ENCODE assay signal across 30 cellular contexts in genomic region chr5:81409845-81410369, GRCh38. TPM values are rescaled to one million over a fixed set of nuclear protein-coding genes. Genes with fewer than 3 reads are reported as not detected.
"Had no signal": no experiment of that assay in that cellular context is flagged by ENCODE, and none has a peak within 500 bp of the region (broad histone marks: within the 10 kb centered on the region; RNA-seq: fewer than 3 reads in every experiment).

No MANE protein-coding gene starts in this region.

- H3K4me1 ChIP-seq: body of pancreas, gastrocnemius medialis, left lung, tibial artery had no signal

- H3K36me3 ChIP-seq: left lung, tibial artery had no signal

- H3K4me3 Mint-ChIP-seq: activated CD8-positive, alpha-beta T cell treated with anti-CD3 and anti-CD28 coated beads for 36 hours; activated naive CD4-positive, alpha-beta T cell treated with anti-CD3 and anti-CD28 coated beads, Interleukin-2, amount 50 U/mL, for 24 hours; nephron progenitor cell had no signal

- DNase-seq: activated CD8-positive, alpha-beta memory T cell treated with anti-CD3 and anti-CD28 coated beads, Interleukin-2, amount 50 U/mL, for 4 hours; activated CD8-positive, alpha-beta T cell treated with anti-CD3 and anti-CD28 coated beads for 36 hours; activated gamma-delta T cell; activated T-cell treated with anti-CD3 and anti-CD28 coated beads, Interleukin-2, amount 50 U/mL, for 48 hours; amygdala; body of pancreas; erythroblast; gastrocnemius medialis; head of caudate nucleus; kidney; left lung; mammary epithelial cell; midbrain; nephron progenitor cell; occipital lobe; posterior cingulate gyrus; retina; stimulated activated CD4-positive, alpha-beta T cell treated with anti-CD3 and anti-CD28 coated beads, Interleukin-12 subunit alpha, Interleukin-12 subunit beta, amount 100 ng/mL, for 4 hours; stimulated activated CD4-positive, alpha-beta T cell treated with anti-CD3 and anti-CD28 coated beads, Interleukin-1b, Interleukin-23, amount 100 ng/mL, for 48 hours; stimulated activated CD8-positive, alpha-beta memory T cell treated with anti-CD3 and anti-CD28 coated beads, Interleukin-4, amount 100 ng/mL, for 48 hours; stimulated activated naive CD4-positive, alpha-beta T cell treated with Interleukin-2 at 50 U/mL for 16 hours; substantia nigra; SW 1271; tibial artery had no signal

- H3K9me3 ChIP-seq: body of pancreas, gastrocnemius medialis, left lung, tibial artery had no signal

- H3K4me1 Mint-ChIP-seq: activated naive CD4-positive, alpha-beta T cell treated with anti-CD3 and anti-CD28 coated beads, Interleukin-2, amount 50 U/mL, for 24 hours; nephron progenitor cell had no signal

- H3K27ac Mint-ChIP-seq: activated CD8-positive, alpha-beta T cell treated with anti-CD3 and anti-CD28 coated beads for 36 hours; activated naive CD4-positive, alpha-beta T cell treated with anti-CD3 and anti-CD28 coated beads, Interleukin-2, amount 50 U/mL, for 24 hours; nephron progenitor cell had no signal

- H3K9me3 Mint-ChIP-seq: activated CD8-positive, alpha-beta T cell treated with anti-CD3 and anti-CD28 coated beads for 36 hours; activated naive CD4-positive, alpha-beta T cell treated with anti-CD3 and anti-CD28 coated beads, Interleukin-2, amount 50 U/mL, for 24 hours; nephron progenitor cell had no signal

- H3K27ac ChIP-seq: body of pancreas, gastrocnemius medialis, left lung, tibial artery had no signal

- H3K4me3 ChIP-seq: body of pancreas, gastrocnemius medialis, left lung, tibial artery had no signal

- FAIRE-seq: endometrium, kidney, TTC549, urothelium cell line had no signal

- ATAC-seq: activated CD8-positive, alpha-beta T cell treated with anti-CD3 and anti-CD28 coated beads for 36 hours; body of pancreas; gastrocnemius medialis; left lung had no signal

- H3K27me3 ChIP-seq: body of pancreas, gastrocnemius medialis, left lung, tibial artery had no signal

- H3K27me3 Mint-ChIP-seq: activated CD8-positive, alpha-beta T cell treated with anti-CD3 and anti-CD28 coated beads for 36 hours; activated naive CD4-positive, alpha-beta T cell treated with anti-CD3 and anti-CD28 coated beads, Interleukin-2, amount 50 U/mL, for 24 hours had no signal

RNA-seq across cellular contexts. Expression of gene ACOT12, which starts 16.0 kb away (rescaled TPM):
- total RNA-seq: activated CD8-positive, alpha-beta T cell treated with anti-CD3 and anti-CD28 coated beads for 36 hours; body of pancreas; cardiac septum; kidney; left lung; mammary epithelial cell; T-helper 2 cell treated with Interferon-gamma antibody and Interleukin-4, amounts not matched to agents 100 ng/mL and 5 ng/mL, for 36 hours had no signal
